ENCODE assay signal across 17 cellular contexts in genomic region chr12:45794422-45794821, GRCh38.
"Had no signal": no experiment of that assay in that cellular context is flagged by ENCODE, and none has a peak within 500 bp of the region (broad histone marks: within the 10 kb centered on the region; RNA-seq: fewer than 3 reads in every experiment).

No MANE protein-coding gene starts in this region.

- H3K27me3 ChIP-seq: cardiac muscle cell, stomach, testis, upper lobe of left lung had no signal

- FAIRE-seq: endometrium had no signal

- DNase-seq: activated CD4-positive, alpha-beta T cell treated with anti-CD3 and anti-CD28 coated beads for 4 hours; activated CD8-positive, alpha-beta T cell treated with anti-CD3 and anti-CD28 coated beads for 36 hours; activated effector memory CD4-positive, alpha-beta T cell treated with Interleukin-2 at 50 U/mL for 16 hours; activated naive CD4-positive, alpha-beta T cell treated with anti-CD3 and anti-CD28 coated beads, Interleukin-2, amount 50 U/mL, for 16 hours; activated T-cell treated with anti-CD3 and anti-CD28 coated beads, Interleukin-2, amount 50 U/mL, for 4 hours; kidney; left ventricle myocardium inferior; mesenchymal stem cell; nephron progenitor cell; psoas muscle; stomach; T-helper 17 cell; testis; upper lobe of left lung had no signal

- H3K27ac ChIP-seq: cardiac muscle cell, left ventricle myocardium inferior, psoas muscle, stomach, testis, upper lobe of left lung had no signal

- H3K36me3 ChIP-seq: cardiac muscle cell, left ventricle myocardium inferior, stomach, upper lobe of left lung had no signal

- H3K4me1 ChIP-seq: testis had no signal

- H3K9me3 ChIP-seq: left ventricle myocardium inferior, psoas muscle, stomach, testis, upper lobe of left lung had no signal

- ATAC-seq: activated CD8-positive, alpha-beta T cell treated with anti-CD3 and anti-CD28 coated beads for 36 hours; activated T-cell treated with anti-CD3 and anti-CD28 coated beads, Interleukin-2, amount 50 U/mL, for 4 hours; psoas muscle; sciatic nerve; T-helper 17 cell had no signal

- H3K4me3 ChIP-seq: cardiac muscle cell, left ventricle myocardium inferior, psoas muscle, stomach, testis, upper lobe of left lung had no signal
